26 cellular contexts compared by ENCODE assay signal in the genomic region with DNA sequence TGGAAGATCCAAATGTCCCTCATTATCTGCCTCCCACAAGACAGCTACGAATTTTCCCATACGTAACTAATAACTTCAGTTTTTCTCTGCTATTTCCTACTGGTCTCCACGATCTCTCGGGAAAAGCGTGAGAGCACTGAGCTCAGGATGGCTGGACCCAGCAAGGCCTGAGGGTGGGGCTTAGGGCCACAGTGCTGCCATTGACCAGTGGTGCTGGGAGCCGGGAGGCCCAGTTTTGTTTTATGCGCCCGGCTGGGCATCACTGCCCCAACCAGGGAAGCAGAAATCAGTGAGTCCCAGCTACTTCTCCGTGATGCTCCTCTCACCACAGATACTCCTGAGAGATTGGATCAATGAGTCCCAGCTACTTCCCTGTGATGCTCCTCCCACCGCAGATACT.
DNase-seq lines count a peak whose midpoint lies in the region; ATAC-seq, FAIRE-seq and TF ChIP-seq lines count a peak whose summit lies in the region.
"Had no signal": no experiment of that assay in that cellular context is flagged by ENCODE, and none has a peak within 500 bp of the region (broad histone marks: within the 10 kb centered on the region; RNA-seq: fewer than 3 reads in every experiment).

No MANE protein-coding gene starts in this region.

- no peak overlapping the region for H3K4me3 ChIP-seq in A673 (ENCODE audit: low read depth, low read length, poor library complexity, severe bottlenecking)
- H3K4me3 ChIP-seq in muscle layer of duodenum (ENCODE audit: low read depth in 1 of 2, low read length in 2 of 2): no peak overlapping the region
- H3K4me3 ChIP-seq: colonic mucosa, hepatocyte, ovary, sigmoid colon, tibial artery had no signal

- CTCF ChIA-PET in A673 (lab: Charles Lee) (no interaction called here), activated B cell treated with CpG ODN at 0.5 μM for 24 hours (lab: Charles Lee) (interaction anchor here (1.2 to 1.4 kb wide), 2 partner anchors 68 to 415 kb away, joined by 3 to 4 read pairs; no protein-coding TSS in a partner anchor), T-cell (lab: Charles Lee) (no interaction called here)

- peaks cover 31% of the 10 kb centered on the region for H3K4me1 Mint-ChIP-seq in activated B cell treated with CpG ODN at 0.5 μM for 24 hours
- no peaks in the 10 kb centered on the region for H3K4me1 Mint-ChIP-seq in T-cell
- H3K4me1 Mint-ChIP-seq in nephron progenitor cell: no peaks in the 10 kb centered on the region
- H3K4me1 Mint-ChIP-seq: CD4-positive, alpha-beta memory T cell had no signal

- no peaks in the 10 kb centered on the region for H3K27me3 ChIP-seq in A673 (replicated peaks; ENCODE audit: insufficient read depth, low read depth, low read length, poor library complexity)
- no peaks in the 10 kb centered on the region for H3K27me3 ChIP-seq in muscle layer of duodenum (ENCODE audit: low read depth, low read length)
- H3K27me3 ChIP-seq: colonic mucosa, hepatocyte, ovary, sigmoid colon had no signal

- peaks cover 13% of the 10 kb centered on the region for H3K27me3 Mint-ChIP-seq in activated B cell treated with CpG ODN at 0.5 μM for 24 hours
- peaks cover 15 to 27% of the 10 kb centered on the region in 2 donors for H3K27me3 Mint-ChIP-seq in T-cell
- H3K27me3 Mint-ChIP-seq in nephron progenitor cell (ENCODE audit: low read depth, poor library complexity): peaks cover 3% of the 10 kb centered on the region

- no peaks in the 10 kb centered on the region for H3K36me3 Mint-ChIP-seq in activated B cell treated with CpG ODN at 0.5 μM for 24 hours (ENCODE audit: low read depth)
- no peaks in the 10 kb centered on the region for H3K36me3 Mint-ChIP-seq in T-cell
- no peaks in the 10 kb centered on the region for H3K36me3 Mint-ChIP-seq in nephron progenitor cell (ENCODE audit: low read depth)
- H3K36me3 Mint-ChIP-seq: activated naive CD8-positive, alpha-beta T cell treated with anti-CD3 and anti-CD28 coated beads, Interleukin-2, amount 10 ng/mL, durations not matched to agents 7 days and 5 days; brain; CD4-positive, alpha-beta memory T cell; memory B cell; naive B cell had no signal

- no peak for TF ChIP-seq POLR2A in GM12891 (IDR thresholded peaks at IDR 0.05; ENCODE audit: low read depth, low read length)

- POLR2A ChIA-PET in A673 (lab: Charles Lee; ENCODE audit: low non-redundant PET) (no interaction called here), activated B cell treated with CpG ODN at 0.5 μM for 24 hours (lab: Charles Lee) (interaction anchor here (0.9 to 1.2 kb wide), 3 partner anchors 10 to 14 kb away, joined by 3 read pairs; no protein-coding TSS in a partner anchor), T-cell (lab: Charles Lee) (no interaction called here)

- peak overlapping the region; percentile 59 for H3K27ac Mint-ChIP-seq in activated B cell treated with CpG ODN at 0.5 μM for 24 hours
- H3K27ac Mint-ChIP-seq in T-cell: no peak overlapping the region
- H3K27ac Mint-ChIP-seq in nephron progenitor cell: no peak overlapping the region
- H3K27ac Mint-ChIP-seq: activated naive CD8-positive, alpha-beta T cell treated with anti-CD3 and anti-CD28 coated beads, Interleukin-2, amount 10 ng/mL, durations not matched to agents 7 days and 5 days; CD4-positive, alpha-beta memory T cell; memory B cell had no signal

- no peak for DNase-seq in A673 (ENCODE audit: low spot score)
- DNase-seq in GM12891 (ENCODE audit: insufficient read length, low spot score): no peak
- DNase-seq in activated B cell treated with CpG ODN at 0.5 μM for 24 hours: no peak
- DNase-seq in T-cell: no peak
- DNase-seq in nephron progenitor cell: no peak
- DNase-seq in caudate nucleus (lab: John Stamatoyannopoulos, UW): no peak
- DNase-seq: activated naive CD8-positive, alpha-beta T cell treated with anti-CD3 and anti-CD28 coated beads, Interleukin-2, amount 10 ng/mL, durations not matched to agents 7 days and 5 days; CD4-positive, alpha-beta memory T cell; GOT3; naive B cell; NCI-H1092; NCI-H2081; NK-92 treated with Interleukin-12 subunit alpha and Interleukin-12 subunit beta, amount 100 ng/mL, for 24 hours; ovary; stimulated activated CD4-positive, alpha-beta T cell treated with anti-CD3 and anti-CD28 coated beads, Interleukin-1b, Interleukin-23, amount 100 ng/mL, for 48 hours; stimulated activated naive CD4-positive, alpha-beta T cell; T-helper 9 cell had no signal

- no peak for TF ChIP-seq CTCF in A673 (conservative IDR thresholded peaks at IDR 0.05; ENCODE audit: low read depth, low read length)
- TF ChIP-seq CTCF in activated B cell treated with CpG ODN at 0.5 μM for 24 hours (IDR thresholded peaks at IDR 0.05): no peak
- TF ChIP-seq CTCF in nephron progenitor cell (IDR thresholded peaks at IDR 0.05): no peak

- no TSS peak for BruUV-seq in A673 (replicated peaks; lab: Mats Ljungman, UMichigan)

- intact Hi-C loops in A673 (cut with micrococcal nuclease; ENCODE audit: unreplicated experiment) (no loop called here), activated B cell treated with CpG ODN at 0.5 μM for 24 hours (cut with micrococcal nuclease) (loop anchor here (1.0 kb wide), 2 partner anchors 24 to 29 kb away; no protein-coding TSS in a partner anchor)

- H3K27ac ChIP-seq in A673 (ENCODE audit: low read depth, low read length, poor library complexity, severe bottlenecking) (peak overlapping the region; percentile 29), muscle layer of duodenum (ENCODE audit: low read length) (peak overlapping the region; percentile 43), caudate nucleus (ENCODE audit: low read depth, low read length) (no peak overlapping the region)
- H3K27ac ChIP-seq: colonic mucosa, hepatocyte, ovary, tibial artery had no signal

- no peak for ATAC-seq in activated B cell treated with CpG ODN at 0.5 μM for 24 hours (ENCODE audit: low read depth)
- ATAC-seq in HG02840 (IDR thresholded peaks at IDR 0.05; ENCODE audit: low FRiP score, unreplicated experiment): no peak
- no peak for ATAC-seq in T-cell (replicated peaks in 1 of 4)

- no peaks in the 10 kb centered on the region for H3K9me3 ChIP-seq in A673 (ENCODE audit: low read depth, low read length, poor library complexity, severe bottlenecking)
- H3K9me3 ChIP-seq in muscle layer of duodenum (ENCODE audit: control insufficient read depth in 1 of 2, low read length in 2 of 2): no peaks in the 10 kb centered on the region
- H3K9me3 ChIP-seq: colonic mucosa, ovary, sigmoid colon, tibial artery had no signal

- no peaks in the 10 kb centered on the region for H3K9me3 Mint-ChIP-seq in activated B cell treated with CpG ODN at 0.5 μM for 24 hours
- H3K9me3 Mint-ChIP-seq in T-cell: no peaks in the 10 kb centered on the region
- no peaks in the 10 kb centered on the region for H3K9me3 Mint-ChIP-seq in nephron progenitor cell
- H3K9me3 Mint-ChIP-seq: activated naive CD8-positive, alpha-beta T cell treated with anti-CD3 and anti-CD28 coated beads, Interleukin-2, amount 10 ng/mL, durations not matched to agents 7 days and 5 days; brain; CD4-positive, alpha-beta memory T cell; memory B cell; naive B cell had no signal

- H3K36me3 ChIP-seq in A673 (ENCODE audit: insufficient read depth, low read length, poor library complexity, severe bottlenecking) (no peaks in the 10 kb centered on the region), muscle layer of duodenum (ENCODE audit: control insufficient read depth in 1 of 2, insufficient read depth in 2 of 2, low read length in 2 of 2) (no peaks in the 10 kb centered on the region)
- H3K36me3 ChIP-seq: colonic mucosa, ovary, sigmoid colon, tibial artery had no signal

- FAIRE-seq in GM12891 (lab: Jason Lieb, UNC): peak; percentile 26
- FAIRE-seq: endometrium had no signal

- H3K4me1 ChIP-seq in A673 (ENCODE audit: insufficient read depth, low read length, poor library complexity, severe bottlenecking): peaks cover 8% of the 10 kb centered on the region
- H3K4me1 ChIP-seq in muscle layer of duodenum (ENCODE audit: control insufficient read depth in 1 of 2, insufficient read depth in 2 of 2, low read length in 2 of 2): peaks cover 5 to 7% of the 10 kb centered on the region in 2 donors
- H3K4me1 ChIP-seq: colonic mucosa, tibial artery had no signal

- no peak overlapping the region for H3K4me3 Mint-ChIP-seq in activated B cell treated with CpG ODN at 0.5 μM for 24 hours
- no peak overlapping the region for H3K4me3 Mint-ChIP-seq in T-cell
- no peak overlapping the region for H3K4me3 Mint-ChIP-seq in nephron progenitor cell
- H3K4me3 Mint-ChIP-seq: activated naive CD8-positive, alpha-beta T cell treated with anti-CD3 and anti-CD28 coated beads, Interleukin-2, amount 10 ng/mL, durations not matched to agents 7 days and 5 days; brain; CD4-positive, alpha-beta memory T cell; memory B cell; naive B cell had no signal

TF ChIP-seq in GM12891, 5 proteins besides CTCF, POLR2A, EP300 and RAD21:
- no peak for TF ChIP-seq SPI1 (IDR thresholded peaks at IDR 0.05; ENCODE audit: low read depth, low read length)
- TF ChIP-seq POLR2AphosphoS5 (IDR thresholded peaks at IDR 0.05; ENCODE audit: low read depth, low read length): no peak
- TF ChIP-seq PAX5 (IDR thresholded peaks at IDR 0.05; ENCODE audit: insufficient read depth, low read length, severe bottlenecking): no peak
- TF ChIP-seq POU2F2 (IDR thresholded peaks at IDR 0.05; ENCODE audit: low read depth, low read length): no peak
- TF ChIP-seq TAF1 (IDR thresholded peaks at IDR 0.05; ENCODE audit: low read depth, low read length): no peak
